ENCODE assay signal across 19 cellular contexts in genomic region chr9:106305428-106306133, GRCh38.
"Had no signal": no experiment of that assay in that cellular context is flagged by ENCODE, and none has a peak within 500 bp of the region (broad histone marks: within the 10 kb centered on the region; RNA-seq: fewer than 3 reads in every experiment).

No MANE protein-coding gene starts in this region.

- H3K27me3 ChIP-seq: esophagus squamous epithelium, foreskin keratinocyte, upper lobe of left lung had no signal

- H3K27me3 Mint-ChIP-seq: activated B cell treated with CpG ODN at 0.5 μM for 24 hours; activated CD8-positive, alpha-beta T cell treated with anti-CD3 and anti-CD28 coated beads for 36 hours; activated naive CD8-positive, alpha-beta T cell treated with anti-CD3 and anti-CD28 coated beads for 36 hours; central memory CD8-positive, alpha-beta T cell had no signal

- H3K4me2 ChIP-seq: smooth muscle cell had no signal

- H3K4me3 ChIP-seq: esophagus squamous epithelium, lung, mucosa of descending colon, smooth muscle cell, upper lobe of left lung had no signal

- ATAC-seq: activated CD8-positive, alpha-beta T cell treated with anti-CD3 and anti-CD28 coated beads for 36 hours; foreskin keratinocyte; mucosa of descending colon; stimulated activated naive CD8-positive, alpha-beta T cell treated with anti-CD3 and anti-CD28 coated beads, Interleukin-15, Interleukin-2, amounts not matched to agents 100 U/mL and 50 U/mL, for 24 hours had no signal

- H3K27ac Mint-ChIP-seq: activated B cell treated with CpG ODN at 0.5 μM for 24 hours; activated CD8-positive, alpha-beta T cell treated with anti-CD3 and anti-CD28 coated beads for 36 hours; activated naive CD8-positive, alpha-beta T cell treated with anti-CD3 and anti-CD28 coated beads for 36 hours; nephron; T-helper 2 cell treated with Interferon-gamma antibody and Interleukin-4, amounts not matched to agents 5 μg/mL and 100 μg/mL, for 36 hours had no signal

- H3K4me1 ChIP-seq: esophagus squamous epithelium, upper lobe of left lung had no signal

- H3K36me3 Mint-ChIP-seq: activated naive CD8-positive, alpha-beta T cell treated with anti-CD3 and anti-CD28 coated beads for 36 hours; brain had no signal

- H3K9me3 ChIP-seq: esophagus squamous epithelium, mucosa of descending colon, upper lobe of left lung had no signal

- H3K27ac ChIP-seq: esophagus squamous epithelium, foreskin keratinocyte, upper lobe of left lung had no signal

- H3K36me3 ChIP-seq: esophagus squamous epithelium, upper lobe of left lung had no signal

- DNase-seq: activated B cell treated with CpG ODN at 0.5 μM for 24 hours; activated CD4-positive, alpha-beta T cell treated with anti-CD3 and anti-CD28 coated beads for 48 hours; activated CD8-positive, alpha-beta T cell treated with anti-CD3 and anti-CD28 coated beads for 36 hours; activated naive CD8-positive, alpha-beta T cell treated with anti-CD3 and anti-CD28 coated beads for 36 hours; activated T-cell treated with anti-CD3 and anti-CD28 coated beads, Interleukin-2, amount 50 U/mL, for 48 hours; effector CD8-positive, alpha-beta T cell; esophagus squamous epithelium; foreskin keratinocyte; mucosa of descending colon; stimulated activated CD4-positive, alpha-beta T cell treated with anti-CD3 and anti-CD28 coated beads, Interleukin-4, amount 100 ng/mL, for 4 hours; stimulated activated CD8-positive, alpha-beta memory T cell treated with anti-CD3 and anti-CD28 coated beads, Interleukin-4, amount 100 ng/mL, for 48 hours; stimulated activated naive CD8-positive, alpha-beta T cell treated with anti-CD3 and anti-CD28 coated beads, Interleukin-15, Interleukin-2, amounts not matched to agents 100 U/mL and 50 U/mL, for 24 hours; upper lobe of left lung had no signal

- H3K4me3 Mint-ChIP-seq: activated B cell treated with CpG ODN at 0.5 μM for 24 hours; activated CD8-positive, alpha-beta T cell treated with anti-CD3 and anti-CD28 coated beads for 36 hours; activated naive CD8-positive, alpha-beta T cell treated with anti-CD3 and anti-CD28 coated beads for 36 hours; central memory CD8-positive, alpha-beta T cell; nephron; T-helper 2 cell treated with Interferon-gamma antibody and Interleukin-4, amounts not matched to agents 5 μg/mL and 100 μg/mL, for 36 hours had no signal

- H3K4me1 Mint-ChIP-seq: activated B cell treated with CpG ODN at 0.5 μM for 24 hours; activated naive CD8-positive, alpha-beta T cell treated with anti-CD3 and anti-CD28 coated beads for 36 hours; central memory CD8-positive, alpha-beta T cell; nephron had no signal

- H3K9me3 Mint-ChIP-seq: activated B cell treated with CpG ODN at 0.5 μM for 24 hours; activated naive CD8-positive, alpha-beta T cell treated with anti-CD3 and anti-CD28 coated beads for 36 hours had no signal
